ENCODE assay signal across 29 cellular contexts in genomic region chr5:65819215-65819904, GRCh38.
DNase-seq lines count a peak whose midpoint lies in the region; ATAC-seq, FAIRE-seq and TF ChIP-seq lines count a peak whose summit lies in the region.
"Had no signal": no experiment of that assay in that cellular context is flagged by ENCODE, and none has a peak within 500 bp of the region (broad histone marks: within the 10 kb centered on the region; RNA-seq: fewer than 3 reads in every experiment).

No MANE protein-coding gene starts in this region.

- no peak for FAIRE-seq in kidney (lab: Jason Lieb, UNC)
- FAIRE-seq: A204.1, GM12892, small intestine had no signal

- no peaks in the 10 kb centered on the region for H4K20me1 ChIP-seq in OCI-LY7 (ENCODE audit: insufficient read depth, low read length)

- H3K4me2 ChIP-seq in OCI-LY7 (ENCODE audit: low read length): no peak overlapping the region

- H3K27me3 Mint-ChIP-seq in activated naive CD8-positive, alpha-beta T cell treated with anti-CD3 and anti-CD28 coated beads for 36 hours: no peaks in the 10 kb centered on the region
- H3K27me3 Mint-ChIP-seq in activated CD4-positive, alpha-beta T cell treated with anti-CD3 and anti-CD28 coated beads for 36 hours: no peaks in the 10 kb centered on the region
- H3K27me3 Mint-ChIP-seq: central memory CD8-positive, alpha-beta T cell had no signal

- no peak for DNase-seq in activated naive CD4-positive, alpha-beta T cell treated with anti-CD3 and anti-CD28 coated beads, Interleukin-2, amount 50 U/mL, for 72 hours (ENCODE audit: low spot score in 2 of 2)
- DNase-seq in activated naive CD4-positive, alpha-beta T cell treated with Interleukin-2 at 50 U/mL for 16 hours: no peak
- no peak for DNase-seq in activated naive CD8-positive, alpha-beta T cell treated with anti-CD3 and anti-CD28 coated beads for 36 hours
- DNase-seq in kidney: no peak
- no peak for DNase-seq in OCI-LY7 (ENCODE audit: low spot score)
- no peak for DNase-seq in nucleus accumbens (lab: John Stamatoyannopoulos, UW)
- no peak for DNase-seq in activated CD4-positive, alpha-beta T cell treated with anti-CD3 and anti-CD28 coated beads for 36 hours
- DNase-seq: activated CD4-positive, alpha-beta T cell treated with anti-CD3 and anti-CD28 coated beads for 4 hours; aorta; DND-41; effector CD4-positive, alpha-beta T cell; erythroblast; foreskin fibroblast; immature natural killer cell; Karpas-422; NCI-H1092; NCI-H187 treated with DMSO at 0.1 percent for 48 hours; NCI-H774; PC-3; SHP77; stimulated activated naive CD4-positive, alpha-beta T cell; T-helper 1 cell had no signal

- H3K9me3 ChIP-seq in kidney (ENCODE audit: control insufficient read depth in 1 of 2, low read length in 2 of 2): no peaks in the 10 kb centered on the region
- no peaks in the 10 kb centered on the region for H3K9me3 ChIP-seq in OCI-LY7 (ENCODE audit: low read length)
- H3K9me3 ChIP-seq: Caco-2, tibial nerve had no signal

- intact Hi-C loops in kidney (cut with DNase I) (no loop called here), OCI-LY7 (cut with micrococcal nuclease; ENCODE audit: unreplicated experiment) (no loop called here)
- intact Hi-C loops in activated CD4-positive, alpha-beta T cell treated with anti-CD3 and anti-CD28 coated beads for 36 hours (cut with DNase I, micrococcal nuclease): loop anchor here in 1 of 2 experiments (5.0 kb wide), 1 partner anchor 42 kb away; no protein-coding TSS in a partner anchor

- no peak overlapping the region for H3K9ac ChIP-seq in kidney (ENCODE audit: low read length in 2 of 2)

- H3K9me3 Mint-ChIP-seq in activated naive CD4-positive, alpha-beta T cell treated with anti-CD3 and anti-CD28 coated beads, Interleukin-2, amount 50 U/mL, for 72 hours: no peaks in the 10 kb centered on the region
- H3K9me3 Mint-ChIP-seq in activated naive CD8-positive, alpha-beta T cell treated with anti-CD3 and anti-CD28 coated beads for 36 hours: no peaks in the 10 kb centered on the region
- H3K9me3 Mint-ChIP-seq in activated CD4-positive, alpha-beta T cell treated with anti-CD3 and anti-CD28 coated beads for 36 hours (ENCODE audit: low read depth): no peaks in the 10 kb centered on the region
- H3K9me3 Mint-ChIP-seq: central memory CD8-positive, alpha-beta T cell; immature natural killer cell had no signal

- peaks cover 15 to 18% of the 10 kb centered on the region in 2 donors for H3K36me3 Mint-ChIP-seq in activated naive CD4-positive, alpha-beta T cell treated with anti-CD3 and anti-CD28 coated beads, Interleukin-2, amount 50 U/mL, for 72 hours
- peaks cover 46% of the 10 kb centered on the region for H3K36me3 Mint-ChIP-seq in activated naive CD8-positive, alpha-beta T cell treated with anti-CD3 and anti-CD28 coated beads for 36 hours
- peaks cover 9% of the 10 kb centered on the region for H3K36me3 Mint-ChIP-seq in activated CD4-positive, alpha-beta T cell treated with anti-CD3 and anti-CD28 coated beads for 36 hours (ENCODE audit: low read depth)
- H3K36me3 Mint-ChIP-seq: immature natural killer cell had no signal

- H3K4me1 ChIP-seq in kidney (ENCODE audit: control insufficient read depth in 1 of 2, insufficient read depth in 1 of 2, low read depth in 1 of 2, low read length in 2 of 2) (peaks cover 0 to 14% of the 10 kb centered on the region in 2 donors), OCI-LY7 (ENCODE audit: insufficient read depth, low read length, poor library complexity, severe bottlenecking) (peaks cover 17% of the 10 kb centered on the region)
- H3K4me1 ChIP-seq: tibial nerve had no signal

- peaks cover 22% of the 10 kb centered on the region for H3K4me1 Mint-ChIP-seq in activated naive CD8-positive, alpha-beta T cell treated with anti-CD3 and anti-CD28 coated beads for 36 hours
- H3K4me1 Mint-ChIP-seq in activated CD4-positive, alpha-beta T cell treated with anti-CD3 and anti-CD28 coated beads for 36 hours: peaks cover 16% of the 10 kb centered on the region
- H3K4me1 Mint-ChIP-seq: central memory CD8-positive, alpha-beta T cell; immature natural killer cell had no signal

- H3K4me3 ChIP-seq in kidney (ENCODE audit: low read length in 2 of 2) (peak overlapping the region in 1 of 2 donors; percentile 20), OCI-LY7 (ENCODE audit: low read depth, low read length, poor library complexity, severe bottlenecking) (no peak overlapping the region)
- H3K4me3 ChIP-seq: tibial nerve had no signal

- H3K36me3 ChIP-seq in kidney (ENCODE audit: control insufficient read depth in 1 of 2, insufficient read depth in 2 of 2, low read length in 2 of 2) (no peaks in the 10 kb centered on the region), OCI-LY7 (ENCODE audit: insufficient read depth, low read length) (peaks cover 7% of the 10 kb centered on the region)

- H3K27ac Mint-ChIP-seq in activated naive CD4-positive, alpha-beta T cell treated with anti-CD3 and anti-CD28 coated beads, Interleukin-2, amount 50 U/mL, for 72 hours: peak overlapping the region; percentile 47 to 65
- peak overlapping the region; percentile 81 for H3K27ac Mint-ChIP-seq in activated naive CD8-positive, alpha-beta T cell treated with anti-CD3 and anti-CD28 coated beads for 36 hours
- no peak overlapping the region for H3K27ac Mint-ChIP-seq in activated CD4-positive, alpha-beta T cell treated with anti-CD3 and anti-CD28 coated beads for 36 hours
- H3K27ac Mint-ChIP-seq: immature natural killer cell had no signal

- BruUV-seq in OCI-LY7 (replicated peaks; lab: Mats Ljungman, UMichigan): no TSS peak

- H3K4me3 Mint-ChIP-seq in activated naive CD8-positive, alpha-beta T cell treated with anti-CD3 and anti-CD28 coated beads for 36 hours: no peak overlapping the region
- no peak overlapping the region for H3K4me3 Mint-ChIP-seq in activated CD4-positive, alpha-beta T cell treated with anti-CD3 and anti-CD28 coated beads for 36 hours
- H3K4me3 Mint-ChIP-seq: central memory CD8-positive, alpha-beta T cell; immature natural killer cell had no signal

- H2AFZ ChIP-seq in OCI-LY7 (ENCODE audit: low read length): no peak overlapping the region

- ATAC-seq in activated naive CD4-positive, alpha-beta T cell treated with anti-CD3 and anti-CD28 coated beads, Interleukin-2, amount 50 U/mL, for 72 hours: peak; percentile 9 to 52
- ATAC-seq in HG03095 (IDR thresholded peaks at IDR 0.05; ENCODE audit: unreplicated experiment): no peak
- no peak for ATAC-seq in activated CD4-positive, alpha-beta T cell treated with anti-CD3 and anti-CD28 coated beads for 36 hours
- ATAC-seq: PC-3 had no signal

- H3K27ac ChIP-seq in kidney (ENCODE audit: low read depth in 2 of 2, low read length in 2 of 2): peak overlapping the region; percentile 2
- no peak overlapping the region for H3K27ac ChIP-seq in OCI-LY7 (ENCODE audit: low read depth, low read length, poor library complexity, severe bottlenecking)
- H3K27ac ChIP-seq: tibial nerve had no signal

- no peaks in the 10 kb centered on the region for H3K9me2 ChIP-seq in OCI-LY7 (ENCODE audit: insufficient read depth, low read length)

- TF ChIP-seq CTCF in kidney (IDR thresholded peaks at IDR 0.05; ENCODE audit: borderline replicate concordance, extremely low read depth, insufficient read depth) (no peak), OCI-LY7 (conservative IDR thresholded peaks at IDR 0.05; ENCODE audit: low read length) (no peak)

- POLR2A ChIA-PET in OCI-LY7 (lab: Charles Lee): interaction anchor here (0.6 to 1.5 kb wide), 5 partner anchors 11 to 1062 kb away, joined by 3 to 4 read pairs (median 3); no protein-coding TSS in a partner anchor
- POLR2A ChIA-PET in activated CD4-positive, alpha-beta T cell treated with anti-CD3 and anti-CD28 coated beads for 36 hours (lab: Charles Lee): no interaction called here

- CTCF ChIA-PET in OCI-LY7 (lab: Charles Lee; ENCODE audit: unreplicated experiment): no interaction called here
- CTCF ChIA-PET in activated CD4-positive, alpha-beta T cell treated with anti-CD3 and anti-CD28 coated beads for 36 hours (lab: Charles Lee): interaction anchor here (1.4 kb wide), 1 partner anchor 98 kb away, joined by 3 read pairs; no protein-coding TSS in a partner anchor

- no peaks in the 10 kb centered on the region for H3K79me2 ChIP-seq in OCI-LY7 (ENCODE audit: insufficient read depth, low read depth, low read length)

Comparison
In these comparisons a context has a peak if more than half of its experiments do, and no peak if none do; other contexts are left out.
1. ATAC-seq: peak in activated naive CD4-positive, alpha-beta T cell treated with anti-CD3 and anti-CD28 coated beads, Interleukin-2, amount 50 U/mL, for 72 hours (2 of 2); none in HG03095 (single experiment) and activated CD4-positive, alpha-beta T cell treated with anti-CD3 and anti-CD28 coated beads for 36 hours (single experiment).